2 cellular contexts compared by ENCODE assay signal in the genomic region with DNA sequence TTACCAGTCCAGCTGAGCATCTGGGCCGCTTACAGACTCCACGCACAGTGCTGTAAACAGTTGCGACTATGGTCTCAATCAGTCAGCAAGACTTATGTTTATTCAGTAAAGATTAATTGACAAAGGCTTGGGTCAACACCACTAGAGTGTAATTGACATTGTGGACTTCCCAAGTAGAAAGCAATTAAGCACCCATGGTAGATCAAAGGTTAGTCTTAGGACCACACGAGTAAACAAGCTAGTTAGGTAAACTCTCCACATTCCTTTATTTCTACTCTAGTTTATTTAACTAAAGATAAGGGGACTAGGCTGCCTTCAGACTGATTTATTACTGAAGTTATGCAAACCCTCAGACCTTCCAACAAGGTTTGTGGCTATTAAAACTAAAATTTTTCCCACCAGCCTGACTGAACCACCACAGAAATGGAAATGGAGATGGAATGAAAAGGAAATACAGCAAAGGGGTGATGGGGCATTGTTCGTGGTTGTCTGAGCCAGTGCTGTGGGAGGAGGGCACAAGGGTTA.
TF ChIP-seq lines count a peak whose summit lies in the region.

No MANE protein-coding gene starts in this region.

TF ChIP-seq in A549, 52 proteins besides CTCF, POLR2A, EP300 and RAD21:
- TF ChIP-seq KDM1A (IDR thresholded peaks at IDR 0.05; ENCODE audit: low read depth) (no peak), JUN (IDR thresholded peaks at IDR 0.05) (0 out of 5 replicates have a peak, but pooled peaks of 1 of the 2 experiments have one; percentile 22), NFE2L2 (conservative IDR thresholded peaks at IDR 0.05; ENCODE audit: low read length) (no peak), TP53 (CRISPR knock-in tag; IDR thresholded peaks at IDR 0.05) (no peak), POLR2AphosphoS2 (conservative IDR thresholded peaks at IDR 0.05; ENCODE audit: low read length) (no peak), NR3C1 (IDR thresholded peaks at IDR 0.05) (no peak), KDM5A (IDR thresholded peaks at IDR 0.05) (no peak), GATA3 (IDR thresholded peaks at IDR 0.05; ENCODE audit: borderline replicate concordance) (peak; percentile 82), HOXA7 (CRISPR knock-in tag; IDR thresholded peaks at IDR 0.05) (no peak), HOXB13 (CRISPR knock-in tag; IDR thresholded peaks at IDR 0.05; ENCODE audit: low read depth) (no peak), SMC3 (IDR thresholded peaks at IDR 0.05) (no peak), ZNF302 (CRISPR knock-in tag; IDR thresholded peaks at IDR 0.05) (no peak), PHF8 (IDR thresholded peaks at IDR 0.05; ENCODE audit: borderline replicate concordance, low read depth) (no peak), MAFK (IDR thresholded peaks at IDR 0.05; ENCODE audit: partially characterized antibody) (no peak), BHLHE40 (IDR thresholded peaks at IDR 0.05; ENCODE audit: low read depth, low read length) (no peak), FOSB (CRISPR knock-in tag; IDR thresholded peaks at IDR 0.05) (no peak), CBX8 (IDR thresholded peaks at IDR 0.05) (no peak), CHD4 (IDR thresholded peaks at IDR 0.05; ENCODE audit: borderline replicate concordance) (no peak), CEBPB (IDR thresholded peaks at IDR 0.05) (peak in 1 of 2 experiments; percentile 37; a peak in 1 of 4 replicates)
- TF ChIP-seq, protein P1, sequence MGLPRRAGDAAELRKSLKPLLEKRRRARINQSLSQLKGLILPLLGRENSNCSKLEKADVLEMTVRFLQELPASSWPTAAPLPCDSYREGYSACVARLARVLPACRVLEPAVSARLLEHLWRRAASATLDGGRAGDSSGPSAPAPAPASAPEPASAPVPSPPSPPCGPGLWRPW (IDR thresholded peaks at IDR 0.05) = no peak
- TF ChIP-seq, protein P2, sequence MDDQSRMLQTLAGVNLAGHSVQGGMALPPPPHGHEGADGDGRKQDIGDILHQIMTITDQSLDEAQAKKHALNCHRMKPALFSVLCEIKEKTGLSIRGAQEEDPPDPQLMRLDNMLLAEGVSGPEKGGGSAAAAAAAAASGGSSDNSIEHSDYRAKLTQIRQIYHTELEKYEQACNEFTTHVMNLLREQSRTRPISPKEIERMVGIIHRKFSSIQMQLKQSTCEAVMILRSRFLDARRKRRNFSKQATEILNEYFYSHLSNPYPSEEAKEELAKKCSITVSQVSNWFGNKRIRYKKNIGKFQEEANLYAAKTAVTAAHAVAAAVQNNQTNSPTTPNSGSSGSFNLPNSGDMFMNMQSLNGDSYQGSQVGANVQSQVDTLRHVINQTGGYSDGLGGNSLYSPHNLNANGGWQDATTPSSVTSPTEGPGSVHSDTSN (IDR thresholded peaks at IDR 0.05) = no peak
- TF ChIP-seq, protein P3, sequence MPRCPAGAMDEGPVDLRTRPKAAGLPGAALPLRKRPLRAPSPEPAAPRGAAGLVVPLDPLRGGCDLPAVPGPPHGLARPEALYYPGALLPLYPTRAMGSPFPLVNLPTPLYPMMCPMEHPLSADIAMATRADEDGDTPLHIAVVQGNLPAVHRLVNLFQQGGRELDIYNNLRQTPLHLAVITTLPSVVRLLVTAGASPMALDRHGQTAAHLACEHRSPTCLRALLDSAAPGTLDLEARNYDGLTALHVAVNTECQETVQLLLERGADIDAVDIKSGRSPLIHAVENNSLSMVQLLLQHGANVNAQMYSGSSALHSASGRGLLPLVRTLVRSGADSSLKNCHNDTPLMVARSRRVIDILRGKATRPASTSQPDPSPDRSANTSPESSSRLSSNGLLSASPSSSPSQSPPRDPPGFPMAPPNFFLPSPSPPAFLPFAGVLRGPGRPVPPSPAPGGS (IDR thresholded peaks at IDR 0.05) = no peak
- TF ChIP-seq, protein P4, sequence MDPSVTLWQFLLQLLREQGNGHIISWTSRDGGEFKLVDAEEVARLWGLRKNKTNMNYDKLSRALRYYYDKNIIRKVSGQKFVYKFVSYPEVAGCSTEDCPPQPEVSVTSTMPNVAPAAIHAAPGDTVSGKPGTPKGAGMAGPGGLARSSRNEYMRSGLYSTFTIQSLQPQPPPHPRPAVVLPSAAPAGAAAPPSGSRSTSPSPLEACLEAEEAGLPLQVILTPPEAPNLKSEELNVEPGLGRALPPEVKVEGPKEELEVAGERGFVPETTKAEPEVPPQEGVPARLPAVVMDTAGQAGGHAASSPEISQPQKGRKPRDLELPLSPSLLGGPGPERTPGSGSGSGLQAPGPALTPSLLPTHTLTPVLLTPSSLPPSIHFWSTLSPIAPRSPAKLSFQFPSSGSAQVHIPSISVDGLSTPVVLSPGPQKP (IDR thresholded peaks at IDR 0.05; ENCODE audit: low read depth, low read length) = no peak

TF ChIP-seq in IMR-90, 13 proteins besides CTCF, POLR2A, EP300 and RAD21:
- TF ChIP-seq MXI1 (IDR thresholded peaks at IDR 0.05; ENCODE audit: borderline replicate concordance, low read depth, low read length) (no peak), RFX5 (IDR thresholded peaks at IDR 0.05; ENCODE audit: low read depth, low read length) (no peak), BHLHE40 (IDR thresholded peaks at IDR 0.05; ENCODE audit: low read depth, low read length) (no peak), FOS (IDR thresholded peaks at IDR 0.05; ENCODE audit: low read depth, low read length) (no peak), CHD1 (IDR thresholded peaks at IDR 0.05; ENCODE audit: low read depth, low read length) (no peak), RCOR1 (IDR thresholded peaks at IDR 0.05; ENCODE audit: insufficient replicate concordance, low read length) (no peak), NFE2L2 (IDR thresholded peaks at IDR 0.05; ENCODE audit: low read depth, low read length) (no peak), MAFK (IDR thresholded peaks at IDR 0.05; ENCODE audit: low read depth, low read length) (no peak), SMC3 (IDR thresholded peaks at IDR 0.05; ENCODE audit: low read depth, low read length) (no peak), MAZ (IDR thresholded peaks at IDR 0.05; ENCODE audit: borderline replicate concordance, low read depth, low read length) (no peak), CEBPB (IDR thresholded peaks at IDR 0.05; ENCODE audit: low read depth, low read length) (no peak)
- TF ChIP-seq, protein P4 (IDR thresholded peaks at IDR 0.05; ENCODE audit: borderline replicate concordance, low read depth, low read length) = no peak
- TF ChIP-seq, protein P5, sequence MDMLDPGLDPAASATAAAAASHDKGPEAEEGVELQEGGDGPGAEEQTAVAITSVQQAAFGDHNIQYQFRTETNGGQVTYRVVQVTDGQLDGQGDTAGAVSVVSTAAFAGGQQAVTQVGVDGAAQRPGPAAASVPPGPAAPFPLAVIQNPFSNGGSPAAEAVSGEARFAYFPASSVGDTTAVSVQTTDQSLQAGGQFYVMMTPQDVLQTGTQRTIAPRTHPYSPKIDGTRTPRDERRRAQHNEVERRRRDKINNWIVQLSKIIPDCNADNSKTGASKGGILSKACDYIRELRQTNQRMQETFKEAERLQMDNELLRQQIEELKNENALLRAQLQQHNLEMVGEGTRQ (IDR thresholded peaks at IDR 0.05; ENCODE audit: low read depth, low read length) = no peak
